Comparison of ENCODE assay signal across 8 cellular contexts in genomic region chr1:203307690-203308126, GRCh38. TPM values are rescaled to one million over a fixed set of nuclear protein-coding genes. Genes with fewer than 3 reads are reported as not detected.
DNase-seq lines count a peak whose midpoint lies in the region; TF ChIP-seq lines count a peak whose summit lies in the region.

No MANE protein-coding gene starts in this region.

- peak overlapping the region; percentile 37 for H3K4me2 ChIP-seq in trophoblast cell (ENCODE audit: low read length)

- no TSS peak for BruUV-seq in Caco-2 (replicated peaks; lab: Mats Ljungman, UMichigan)

- TF ChIP-seq CTCF in Caco-2 (IDR thresholded peaks at IDR 0.05; ENCODE audit: insufficient read depth in 1 of 2, low read depth in 1 of 2, low read length in 1 of 2, severe bottlenecking in 1 of 2, unreplicated experiment in 1 of 2) = no peak
- TF ChIP-seq CTCF in RWPE1 (conservative IDR thresholded peaks at IDR 0.05; ENCODE audit: low read depth) = no peak

- H3K36me3 Mint-ChIP-seq in Caco-2 (ENCODE audit: insufficient read depth, unreplicated experiment) = peaks cover 18% of the 10 kb centered on the region

- H3K36me3 ChIP-seq in Caco-2 (ENCODE audit: control insufficient read depth, insufficient read depth, low read length) = peaks cover 9% of the 10 kb centered on the region
- H3K36me3 ChIP-seq in esophagus (ENCODE audit: control insufficient read depth in 2 of 2, insufficient read depth in 2 of 2, low read length in 1 of 2) = peaks cover 7 to 12% of the 10 kb centered on the region in 2 donors
- peaks cover 4 to 6% of the 10 kb centered on the region in 2 experiments for H3K36me3 ChIP-seq in trophoblast cell (ENCODE audit: control insufficient read depth in 1 of 2, insufficient read depth in 2 of 2, low read length in 2 of 2)

- H3K27me3 Mint-ChIP-seq in Caco-2 (ENCODE audit: insufficient read depth, unreplicated experiment) = no peaks in the 10 kb centered on the region

- H3K9me3 ChIP-seq in Caco-2 (no peaks in the 10 kb centered on the region), esophagus (ENCODE audit: control insufficient read depth in 2 of 2, insufficient read depth in 1 of 2, low read depth in 1 of 2, low read length in 1 of 2) (no peaks in the 10 kb centered on the region), trophoblast cell (ENCODE audit: insufficient read depth, low read depth, low read length) (no peaks in the 10 kb centered on the region)

- peaks cover 15% of the 10 kb centered on the region for H3K79me1 ChIP-seq in trophoblast cell (ENCODE audit: low read length)

- no peak overlapping the region for H2AK5ac ChIP-seq in trophoblast cell (ENCODE audit: low read length)

- peaks cover 27% of the 10 kb centered on the region for H3K4me1 Mint-ChIP-seq in Caco-2 (ENCODE audit: low read depth, unreplicated experiment)

- no peak overlapping the region for H4K91ac ChIP-seq in trophoblast cell (ENCODE audit: low read depth, low read length)

- H2BK5ac ChIP-seq in trophoblast cell (ENCODE audit: low read depth, low read length, poor library complexity) = no peak overlapping the region

- no peak overlapping the region for H3K18ac ChIP-seq in trophoblast cell (ENCODE audit: low read length)

- POLR2A ChIA-PET in Caco-2 (lab: Charles Lee) (interaction anchor here (1.3 kb wide), 1 partner anchor 17 kb away, joined by 3 read pairs; no protein-coding TSS in a partner anchor), RWPE1 (lab: Yijun Ruan, JAX; ENCODE audit: low non-redundant PET) (interaction anchor here (0.6 to 2.4 kb wide), 3 partner anchors 20 to 759 kb away, joined by 3 to 17 read pairs (median 6); no protein-coding TSS in a partner anchor)

- H3K27ac ChIP-seq in RWPE1 (peak overlapping the region; percentile 92), esophagus (ENCODE audit: low read depth in 2 of 2, low read length in 1 of 2) (peak overlapping the region; percentile 62 to 78), trophoblast cell (ENCODE audit: low read depth, low read length) (no peak overlapping the region)

- no peak overlapping the region for H4K8ac ChIP-seq in trophoblast cell (ENCODE audit: low read depth, low read length)

- WGBS in esophagus, 2 donors = 14 to 19% methylated on average over 2 of the region's 2 CpGs
- WGBS in trophoblast cell (ENCODE audit: extremely low coverage, insufficient coverage, insufficient read length) = no CpG with 5 or more reads among the region's 2 CpGs

- H3K79me2 ChIP-seq in trophoblast cell (ENCODE audit: control insufficient read depth, insufficient read depth, low read length, poor library complexity) = peaks cover 10% of the 10 kb centered on the region

- intact Hi-C loops in Caco-2 (cut with micrococcal nuclease; ENCODE audit: unreplicated experiment) = no loop called here

- H3K27ac Mint-ChIP-seq in Caco-2 (ENCODE audit: unreplicated experiment) = no peak overlapping the region

- no peak overlapping the region for H2AFZ ChIP-seq in trophoblast cell (ENCODE audit: insufficient read depth, low read length, poor library complexity)

- no peak overlapping the region for H3K23ac ChIP-seq in trophoblast cell (ENCODE audit: low read length)

- H2BK120ac ChIP-seq in trophoblast cell (ENCODE audit: insufficient read depth, low read length, poor library complexity) = no peak overlapping the region

- H2BK12ac ChIP-seq in trophoblast cell (ENCODE audit: low read length) = no peak overlapping the region

- H3K27me3 ChIP-seq in Caco-2 (replicated peaks; ENCODE audit: control insufficient read depth, insufficient read depth, low read length) (no peaks in the 10 kb centered on the region), esophagus (ENCODE audit: control insufficient read depth in 1 of 2, insufficient read depth in 2 of 2, low read length in 2 of 2) (no peaks in the 10 kb centered on the region), trophoblast cell (ENCODE audit: insufficient read depth, low read length) (no peaks in the 10 kb centered on the region)

- CTCF ChIA-PET in Caco-2 (lab: Charles Lee) (no interaction called here), RWPE1 (lab: Yijun Ruan, JAX) (interaction anchor here (0.7 to 5.8 kb wide), 14 partner anchors 10 to 180 kb away, joined by 3 to 44 read pairs (median 5); no protein-coding TSS in a partner anchor)

- DNase-seq in Caco-2 (no peak), RWPE1 (ENCODE audit: low spot score) (no peak), trophoblast cell (peak in 1 of 2 donors; percentile 20), NCI-H510A treated with DMSO at 0.1 percent for 48 hours (lab: John Stamatoyannopoulos, UW) (no peak), NCI-H1092 (lab: John Stamatoyannopoulos, UW) (no peak)
- no peak for DNase-seq in activated effector memory CD4-positive, alpha-beta T cell treated with Interleukin-2 at 50 U/mL for 16 hours
- no peak for DNase-seq in activated CD4-positive, CD25-positive, alpha-beta regulatory T cell (lab: John Stamatoyannopoulos, UW)

- peaks cover 25% of the 10 kb centered on the region for H3K4me1 ChIP-seq in Caco-2
- peaks cover 4 to 5% of the 10 kb centered on the region in 2 donors for H3K4me1 ChIP-seq in esophagus (ENCODE audit: control insufficient read depth in 2 of 2, insufficient read depth in 2 of 2, low read length in 1 of 2)
- H3K4me1 ChIP-seq in trophoblast cell (ENCODE audit: control insufficient read depth in 1 of 2, insufficient read depth in 2 of 2, low read length in 2 of 2) = peaks cover 14 to 20% of the 10 kb centered on the region in 2 experiments

- no peak overlapping the region for H3K14ac ChIP-seq in trophoblast cell (ENCODE audit: low read length)

- no peak overlapping the region for H3K4me3 ChIP-seq in Caco-2 (ENCODE audit: low read depth, low read length)
- H3K4me3 ChIP-seq in esophagus (ENCODE audit: low read depth in 1 of 2, low read length in 2 of 2) = peak overlapping the region; percentile 28 to 64
- H3K4me3 ChIP-seq in trophoblast cell (ENCODE audit: low read depth, low read length) = no peak overlapping the region

- no peaks in the 10 kb centered on the region for H3K9me3 Mint-ChIP-seq in Caco-2 (ENCODE audit: unreplicated experiment)

- H3K9ac ChIP-seq in trophoblast cell (ENCODE audit: low read length) = no peak overlapping the region

- H3K4me3 Mint-ChIP-seq in Caco-2 (ENCODE audit: unreplicated experiment) = peak overlapping the region; percentile 22

- no peak overlapping the region for H4K12ac ChIP-seq in trophoblast cell (ENCODE audit: low read depth, low read length)

- H3K4ac ChIP-seq in trophoblast cell (ENCODE audit: low read depth, low read length) = no peak overlapping the region

RNA-seq across cellular contexts. Expression of gene BTG2, which starts 2.4 kb away (rescaled TPM):
- total RNA-seq in Caco-2 (2022) = 21.2 and 21.6 TPM in 2 replicates
- polyA plus RNA-seq in esophagus = 10 to 100 TPM in 1 of 2 donors, 1 to 10 TPM in 1; 9.4 to 27.3 TPM
- polyA plus RNA-seq in trophoblast cell (2013) = 28.9 and 30.4 TPM in 2 replicates

RNA-seq across cellular contexts. Expression of gene FMOD, which starts 43.2 kb away (rescaled TPM):
- total RNA-seq in Caco-2 (2022) = 32.6 and 36.3 TPM in 2 replicates
- polyA plus RNA-seq in esophagus = 1 to 10 TPM; 1.7 to 4.4 TPM
- polyA plus RNA-seq in trophoblast cell (2013) = 0.32 and 0.34 TPM in 2 replicates

Comparison
In these comparisons a context has a peak if more than half of its experiments do, and no peak if none do; other contexts are left out.
1. H3K4me3 ChIP-seq: peak in esophagus (2 of 2); none in Caco-2 (single experiment) and trophoblast cell (single experiment).